ENCODE assay signal across 23 cellular contexts in the genomic region with DNA sequence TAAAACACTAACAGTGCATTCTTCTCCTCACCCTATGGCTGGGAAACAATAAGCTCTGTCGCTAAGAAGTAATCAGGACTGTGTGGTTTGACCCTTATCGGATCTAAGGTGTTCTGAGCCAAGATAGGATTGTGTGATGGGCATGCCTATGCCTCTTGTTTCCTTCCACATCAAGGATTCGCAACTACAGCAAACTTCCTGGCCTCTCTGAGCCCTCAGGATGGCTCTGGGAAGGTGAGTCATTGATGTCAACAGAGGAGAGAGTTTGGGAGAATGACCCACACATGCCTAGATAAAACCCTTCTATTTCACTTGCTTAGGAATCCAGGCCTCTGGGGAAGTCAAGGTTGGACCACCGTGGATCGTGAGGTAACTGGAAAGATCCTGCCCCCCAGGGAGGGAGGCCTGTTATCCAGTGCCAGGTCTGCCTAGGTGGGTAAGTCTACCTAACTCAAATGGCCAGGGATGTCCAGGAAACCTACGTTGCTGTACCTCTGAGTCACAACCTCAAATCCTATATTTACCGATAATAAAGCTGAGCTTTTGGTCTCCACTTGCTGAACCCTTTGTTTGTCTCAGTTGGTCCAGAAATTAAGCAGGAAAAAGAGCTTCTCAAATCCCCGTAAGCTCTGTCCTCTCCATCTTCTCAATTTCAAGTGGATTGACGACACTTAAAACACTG. TPM values are rescaled to one million over a fixed set of nuclear protein-coding genes. Genes with fewer than 3 reads are reported as not detected.
A peak's percentile ranks its signal among the peaks of the same experiment; 100 is the strongest.
DNase-seq lines count a peak whose midpoint lies in the region; ATAC-seq, FAIRE-seq and TF ChIP-seq lines count a peak whose summit lies in the region.
"Had no signal": no experiment of that assay in that cellular context is flagged by ENCODE, and none has a peak within 500 bp of the region (broad histone marks: within the 10 kb centered on the region; RNA-seq: fewer than 3 reads in every experiment).

No MANE protein-coding gene starts in this region.

- peaks cover 8% of the 10 kb centered on the region for H3K4me1 Mint-ChIP-seq in T-helper 2 cell treated with Interferon-gamma antibody and Interleukin-4, amounts not matched to agents 5 μg/mL and 100 μg/mL, for 36 hours (ENCODE audit: low read depth)
- H3K4me1 Mint-ChIP-seq: CD14-positive monocyte had no signal

- no peak for TF ChIP-seq POLR2A in Peyer's patch (IDR thresholded peaks at IDR 0.05)

- FAIRE-seq in HTR-8/SVneo (lab: Jason Lieb, UNC) = no peak
- FAIRE-seq: frontal cortex, GM18507, small intestine had no signal

- H3K27ac ChIP-seq in Peyer's patch = no peak overlapping the region
- H3K27ac ChIP-seq: neural progenitor cell had no signal

- H3K27ac Mint-ChIP-seq in T-helper 2 cell treated with Interferon-gamma antibody and Interleukin-4, amounts not matched to agents 5 μg/mL and 100 μg/mL, for 36 hours = no peak overlapping the region
- H3K27ac Mint-ChIP-seq: activated CD8-positive, alpha-beta T cell treated with anti-CD3 and anti-CD28 coated beads for 36 hours; neural progenitor cell; T-helper 1 cell treated with Interleukin-12 subunit alpha and Interleukin-12 subunit beta and Interleukin-4 antibody, amounts not matched to agents 30 μg/mL and 1 μg/mL, for 36 hours had no signal

- in situ Hi-C loops in Caki2 (cut with HindIII; ENCODE audit: low pct_unique_long_range_greater_than_20kb, low sequenced_read_pairs) = no loop called here

- ATAC-seq in omental fat pad (ENCODE audit: low FRiP score) = no peak
- ATAC-seq: activated CD8-positive, alpha-beta T cell treated with anti-CD3 and anti-CD28 coated beads for 36 hours had no signal

- no peaks in the 10 kb centered on the region for H3K4me1 ChIP-seq in Peyer's patch
- H3K4me1 ChIP-seq: neural progenitor cell had no signal

- no peaks in the 10 kb centered on the region for H3K36me3 Mint-ChIP-seq in T-helper 2 cell treated with Interferon-gamma antibody and Interleukin-4, amounts not matched to agents 5 μg/mL and 100 μg/mL, for 36 hours (ENCODE audit: low read depth)

- no peaks in the 10 kb centered on the region for H3K9me3 ChIP-seq in Peyer's patch

- no peak overlapping the region for H3K4me3 ChIP-seq in Peyer's patch
- H3K4me3 ChIP-seq: neural progenitor cell had no signal

- no peaks in the 10 kb centered on the region for H3K27me3 ChIP-seq in Peyer's patch
- H3K27me3 ChIP-seq: neural progenitor cell had no signal

- no peaks in the 10 kb centered on the region for H3K36me3 ChIP-seq in Peyer's patch
- H3K36me3 ChIP-seq: neural progenitor cell had no signal

- no peaks in the 10 kb centered on the region for H3K27me3 Mint-ChIP-seq in T-helper 2 cell treated with Interferon-gamma antibody and Interleukin-4, amounts not matched to agents 5 μg/mL and 100 μg/mL, for 36 hours (ENCODE audit: low read depth)
- H3K27me3 Mint-ChIP-seq: activated CD8-positive, alpha-beta T cell treated with anti-CD3 and anti-CD28 coated beads for 36 hours had no signal

- no peak overlapping the region for H3K4me3 Mint-ChIP-seq in T-helper 2 cell treated with Interferon-gamma antibody and Interleukin-4, amounts not matched to agents 5 μg/mL and 100 μg/mL, for 36 hours
- H3K4me3 Mint-ChIP-seq: activated CD8-positive, alpha-beta T cell treated with anti-CD3 and anti-CD28 coated beads for 36 hours; CD14-positive monocyte; neural progenitor cell; T-helper 1 cell treated with Interleukin-12 subunit alpha and Interleukin-12 subunit beta and Interleukin-4 antibody, amounts not matched to agents 30 μg/mL and 1 μg/mL, for 36 hours had no signal

- DNase-seq in Caki2 (ENCODE audit: low read depth) (peak; percentile 12), HTR-8/SVneo (ENCODE audit: insufficient read length, low spot score) (peak; percentile 37), astrocyte of the hippocampus (ENCODE audit: low read depth, low spot score) (peak; percentile 67), iris pigment epithelial cell (ENCODE audit: low read depth) (peak; percentile 62), head of caudate nucleus (no peak), Peyer's patch (no peak), omental fat pad (ENCODE audit: low spot score) (no peak)
- DNase-seq in T-helper 2 cell treated with Interferon-gamma antibody and Interleukin-4, amounts not matched to agents 5 μg/mL and 100 μg/mL, for 36 hours (ENCODE audit: low spot score) = no peak
- DNase-seq: ACHN; activated CD8-positive, alpha-beta T cell treated with anti-CD3 and anti-CD28 coated beads for 36 hours; activated naive CD4-positive, alpha-beta T cell treated with anti-CD3 and anti-CD28 coated beads, Interleukin-2, amount 50 U/mL, for 16 hours; activated T-cell treated with anti-CD3 and anti-CD28 coated beads, Interleukin-2, amount 50 U/mL, for 1 hour; cortex of kidney; DMS79 treated with DMSO at 0.1 percent for 48 hours; NCI-H1417; NCI-H526 treated with DMSO at 0.1 percent for 48 hours; small intestine; stimulated activated CD4-positive, alpha-beta T cell treated with anti-CD3 and anti-CD28 coated beads, Interleukin-4, amount 100 ng/mL, for 1 hour had no signal

- TF ChIP-seq CTCF in Peyer's patch (IDR thresholded peaks at IDR 0.05) (no peak), omental fat pad (IDR thresholded peaks at IDR 0.05) (no peak)

- H3K9me3 Mint-ChIP-seq in T-helper 2 cell treated with Interferon-gamma antibody and Interleukin-4, amounts not matched to agents 5 μg/mL and 100 μg/mL, for 36 hours = no peaks in the 10 kb centered on the region
- H3K9me3 Mint-ChIP-seq: activated CD8-positive, alpha-beta T cell treated with anti-CD3 and anti-CD28 coated beads for 36 hours; T-helper 1 cell treated with Interleukin-12 subunit alpha and Interleukin-12 subunit beta and Interleukin-4 antibody, amounts not matched to agents 30 μg/mL and 1 μg/mL, for 36 hours had no signal

- intact Hi-C loops in head of caudate nucleus (cut with DNase I) = no loop called here

RNA-seq across cellular contexts. Expression of a gene that starts 27.4 kb away (rescaled TPM):
- 0.67 and 4.2 TPM in 2 replicates for total RNA-seq in Caki2 (2014; rRNA removed; shearing (Covaris generic); ENCODE audit: low replicate concordance)
- 10 to 100 TPM in 1 of 4 donors, 1 to 10 TPM in 3; 1.4 to 13.2 (median 2.9) TPM for total RNA-seq in Peyer's patch
- total RNA-seq in omental fat pad = 10 to 100 TPM in 2 of 4 donors, 1 to 10 TPM in 2; 6.5 to 36.4 (median 13.0) TPM

Comparison
In these comparisons a context has a peak if more than half of its experiments do, and no peak if none do; other contexts are left out.
1. DNase-seq: peak in Caki2 (single experiment), HTR-8/SVneo (single experiment), astrocyte of the hippocampus (single experiment) and iris pigment epithelial cell (single experiment); none in head of caudate nucleus (0 of 42), Peyer's patch (0 of 3), omental fat pad (single experiment) and T-helper 2 cell treated with Interferon-gamma antibody and Interleukin-4, amounts not matched to agents 5 μg/mL and 100 μg/mL, for 36 hours (single experiment).